Comparison of ENCODE assay signal across 22 cellular contexts in genomic region chr7:37372750-37373149, GRCh38.
A peak's percentile ranks its signal among the peaks of the same experiment; 100 is the strongest.
DNase-seq lines count a peak whose midpoint lies in the region; ATAC-seq and TF ChIP-seq lines count a peak whose summit lies in the region.
"Had no signal": no experiment of that assay in that cellular context is flagged by ENCODE, and none has a peak within 500 bp of the region (broad histone marks: within the 10 kb centered on the region; RNA-seq: fewer than 3 reads in every experiment).

No MANE protein-coding gene starts in this region.

- DNase-seq in activated CD4-positive, alpha-beta T cell treated with anti-CD3 and anti-CD28 coated beads for 36 hours, result no peak
- no peak for DNase-seq in activated CD4-positive, alpha-beta T cell treated with anti-CD3 and anti-CD28 coated beads, Interleukin-2, amount 50 U/mL, for 48 hours
- DNase-seq in stimulated activated naive CD8-positive, alpha-beta T cell treated with anti-CD3 and anti-CD28 coated beads, Interleukin-15, amount 100 ng/mL, for 72 hours, result no peak
- no peak for DNase-seq in nephron progenitor cell
- DNase-seq in GM10266 (ENCODE audit: extremely low spot score), result no peak
- no peak for DNase-seq in NAMALWA (ENCODE audit: low spot score)
- DNase-seq: 8988T; C1 segment of cervical spinal cord; CD8-positive, alpha-beta T cell; DMS153; Kasumi-1; MG63; NCI-H1048; NCI-H1417 treated with DMSO at 0.1 percent for 48 hours; NCI-H187; NCI-H2107; NCI-H510A; Peyer's patch; SJCRH30 had no signal

- TF ChIP-seq CTCF in nephron progenitor cell (IDR thresholded peaks at IDR 0.05) (no peak), GM10266 (IDR thresholded peaks at IDR 0.05; ENCODE audit: control insufficient read depth, insufficient read depth, low read depth, missing control alignments) (no peak)

- intact Hi-C loops in activated CD4-positive, alpha-beta T cell treated with anti-CD3 and anti-CD28 coated beads for 36 hours (cut with DNase I, micrococcal nuclease), result no loop called here

- H3K4me1 Mint-ChIP-seq in activated CD4-positive, alpha-beta T cell treated with anti-CD3 and anti-CD28 coated beads for 36 hours, result peaks cover 71% of the 10 kb centered on the region
- H3K4me1 Mint-ChIP-seq in stimulated activated naive CD8-positive, alpha-beta T cell treated with anti-CD3 and anti-CD28 coated beads, Interleukin-15, Interleukin-2, amounts not matched to agents 100 ng/mL and 50 ng/mL, for 24 hours (ENCODE audit: low read depth), result peaks cover 68% of the 10 kb centered on the region
- H3K4me1 Mint-ChIP-seq in stimulated activated naive CD8-positive, alpha-beta T cell treated with anti-CD3 and anti-CD28 coated beads, Interleukin-15, amount 100 ng/mL, for 72 hours, result peaks cover 44% of the 10 kb centered on the region
- peaks cover 44% of the 10 kb centered on the region for H3K4me1 Mint-ChIP-seq in activated T-helper 17 cell treated with anti-CD3 and anti-CD28 coated beads, Interleukin-2, amount 50 U/mL, for 72 hours
- no peaks in the 10 kb centered on the region for H3K4me1 Mint-ChIP-seq in nephron progenitor cell

- no peak for ATAC-seq in activated CD4-positive, alpha-beta T cell treated with anti-CD3 and anti-CD28 coated beads for 36 hours
- ATAC-seq in stimulated activated naive CD8-positive, alpha-beta T cell treated with anti-CD3 and anti-CD28 coated beads, Interleukin-15, amount 100 ng/mL, for 72 hours, result no peak
- ATAC-seq in activated T-helper 17 cell treated with anti-CD3 and anti-CD28 coated beads, Interleukin-2, amount 50 U/mL, for 72 hours (replicated peaks), result no peak
- ATAC-seq: CD8-positive, alpha-beta T cell; GM23338 had no signal

- no peak overlapping the region for H3K4me3 Mint-ChIP-seq in activated CD4-positive, alpha-beta T cell treated with anti-CD3 and anti-CD28 coated beads for 36 hours
- no peak overlapping the region for H3K4me3 Mint-ChIP-seq in stimulated activated naive CD8-positive, alpha-beta T cell treated with anti-CD3 and anti-CD28 coated beads, Interleukin-15, Interleukin-2, amounts not matched to agents 100 ng/mL and 50 ng/mL, for 24 hours
- no peak overlapping the region for H3K4me3 Mint-ChIP-seq in stimulated activated naive CD8-positive, alpha-beta T cell treated with anti-CD3 and anti-CD28 coated beads, Interleukin-15, amount 100 ng/mL, for 72 hours
- no peak overlapping the region for H3K4me3 Mint-ChIP-seq in activated T-helper 17 cell treated with anti-CD3 and anti-CD28 coated beads, Interleukin-2, amount 50 U/mL, for 72 hours
- H3K4me3 Mint-ChIP-seq in nephron progenitor cell, result no peak overlapping the region
- H3K4me3 Mint-ChIP-seq: CD8-positive, alpha-beta T cell; GM23338 had no signal

- H3K27ac Mint-ChIP-seq in activated CD4-positive, alpha-beta T cell treated with anti-CD3 and anti-CD28 coated beads for 36 hours, result peak overlapping the region; percentile 39
- H3K27ac Mint-ChIP-seq in stimulated activated naive CD8-positive, alpha-beta T cell treated with anti-CD3 and anti-CD28 coated beads, Interleukin-15, Interleukin-2, amounts not matched to agents 100 ng/mL and 50 ng/mL, for 24 hours, result peak overlapping the region; percentile 36
- H3K27ac Mint-ChIP-seq in stimulated activated naive CD8-positive, alpha-beta T cell treated with anti-CD3 and anti-CD28 coated beads, Interleukin-15, amount 100 ng/mL, for 72 hours, result no peak overlapping the region
- peak overlapping the region; percentile 76 for H3K27ac Mint-ChIP-seq in activated T-helper 17 cell treated with anti-CD3 and anti-CD28 coated beads, Interleukin-2, amount 50 U/mL, for 72 hours
- no peak overlapping the region for H3K27ac Mint-ChIP-seq in nephron progenitor cell
- H3K27ac Mint-ChIP-seq: CD8-positive, alpha-beta T cell; GM23338 had no signal

- H3K9me3 Mint-ChIP-seq in activated CD4-positive, alpha-beta T cell treated with anti-CD3 and anti-CD28 coated beads for 36 hours (ENCODE audit: low read depth), result peaks cover 9% of the 10 kb centered on the region
- peaks cover 11% of the 10 kb centered on the region for H3K9me3 Mint-ChIP-seq in stimulated activated naive CD8-positive, alpha-beta T cell treated with anti-CD3 and anti-CD28 coated beads, Interleukin-15, Interleukin-2, amounts not matched to agents 100 ng/mL and 50 ng/mL, for 24 hours
- H3K9me3 Mint-ChIP-seq in stimulated activated naive CD8-positive, alpha-beta T cell treated with anti-CD3 and anti-CD28 coated beads, Interleukin-15, amount 100 ng/mL, for 72 hours, result peaks cover 6 to 9% of the 10 kb centered on the region in 2 donors
- H3K9me3 Mint-ChIP-seq in activated T-helper 17 cell treated with anti-CD3 and anti-CD28 coated beads, Interleukin-2, amount 50 U/mL, for 72 hours, result no peaks in the 10 kb centered on the region
- H3K9me3 Mint-ChIP-seq in nephron progenitor cell, result peaks cover 26% of the 10 kb centered on the region

- H3K27me3 Mint-ChIP-seq in activated CD4-positive, alpha-beta T cell treated with anti-CD3 and anti-CD28 coated beads for 36 hours, result no peaks in the 10 kb centered on the region
- no peaks in the 10 kb centered on the region for H3K27me3 Mint-ChIP-seq in stimulated activated naive CD8-positive, alpha-beta T cell treated with anti-CD3 and anti-CD28 coated beads, Interleukin-15, Interleukin-2, amounts not matched to agents 100 ng/mL and 50 ng/mL, for 24 hours
- no peaks in the 10 kb centered on the region for H3K27me3 Mint-ChIP-seq in stimulated activated naive CD8-positive, alpha-beta T cell treated with anti-CD3 and anti-CD28 coated beads, Interleukin-15, amount 100 ng/mL, for 72 hours
- no peaks in the 10 kb centered on the region for H3K27me3 Mint-ChIP-seq in activated T-helper 17 cell treated with anti-CD3 and anti-CD28 coated beads, Interleukin-2, amount 50 U/mL, for 72 hours
- H3K27me3 Mint-ChIP-seq in nephron progenitor cell (ENCODE audit: low read depth, poor library complexity), result no peaks in the 10 kb centered on the region

- POLR2A ChIA-PET in activated CD4-positive, alpha-beta T cell treated with anti-CD3 and anti-CD28 coated beads for 36 hours (lab: Charles Lee), result no interaction called here

- CTCF ChIA-PET in activated CD4-positive, alpha-beta T cell treated with anti-CD3 and anti-CD28 coated beads for 36 hours (lab: Charles Lee), result interaction anchor here (1.4 kb wide), 1 partner anchor 12 kb away, joined by 4 read pairs; no protein-coding TSS in a partner anchor

- peaks cover 26% of the 10 kb centered on the region for H3K36me3 Mint-ChIP-seq in activated CD4-positive, alpha-beta T cell treated with anti-CD3 and anti-CD28 coated beads for 36 hours (ENCODE audit: low read depth)
- H3K36me3 Mint-ChIP-seq in stimulated activated naive CD8-positive, alpha-beta T cell treated with anti-CD3 and anti-CD28 coated beads, Interleukin-15, Interleukin-2, amounts not matched to agents 100 ng/mL and 50 ng/mL, for 24 hours (ENCODE audit: low read depth), result peaks cover 26% of the 10 kb centered on the region
- peaks cover 15% of the 10 kb centered on the region for H3K36me3 Mint-ChIP-seq in activated T-helper 17 cell treated with anti-CD3 and anti-CD28 coated beads, Interleukin-2, amount 50 U/mL, for 72 hours (ENCODE audit: low read depth)
- H3K36me3 Mint-ChIP-seq in nephron progenitor cell (ENCODE audit: low read depth), result peaks cover 12% of the 10 kb centered on the region

Comparison
In these comparisons a context has a peak if more than half of its experiments do, and no peak if none do; other contexts are left out.
1. H3K27ac Mint-ChIP-seq: peak in activated CD4-positive, alpha-beta T cell treated with anti-CD3 and anti-CD28 coated beads for 36 hours (single experiment), stimulated activated naive CD8-positive, alpha-beta T cell treated with anti-CD3 and anti-CD28 coated beads, Interleukin-15, Interleukin-2, amounts not matched to agents 100 ng/mL and 50 ng/mL, for 24 hours (single experiment) and activated T-helper 17 cell treated with anti-CD3 and anti-CD28 coated beads, Interleukin-2, amount 50 U/mL, for 72 hours (single experiment); none in stimulated activated naive CD8-positive, alpha-beta T cell treated with anti-CD3 and anti-CD28 coated beads, Interleukin-15, amount 100 ng/mL, for 72 hours (0 of 2) and nephron progenitor cell (single experiment).